In genomic region chr2:220297093-220297492, GRCh38 we compare ENCODE assay signal across 24 cellular contexts.
"Had no signal": no experiment of that assay in that cellular context is flagged by ENCODE, and none has a peak within 500 bp of the region (broad histone marks: within the 10 kb centered on the region; RNA-seq: fewer than 3 reads in every experiment).

No MANE protein-coding gene starts in this region.

- H3K27me3 ChIP-seq: colonic mucosa, esophagus squamous epithelium, gastrocnemius medialis, heart right ventricle, left lung had no signal

- H3K36me3 ChIP-seq: colonic mucosa, esophagus squamous epithelium, gastrocnemius medialis, heart right ventricle, left lung, lower lobe of right lung had no signal

- H3K4me3 ChIP-seq: colonic mucosa, esophagus squamous epithelium, gastrocnemius medialis, heart right ventricle, left lung, lower lobe of right lung had no signal

- H3K9me3 ChIP-seq: colonic mucosa, gastrocnemius medialis, lower lobe of right lung had no signal

- DNase-seq: colonic mucosa; cortex of kidney; effector CD8-positive, alpha-beta T cell; effector memory CD8-positive, alpha-beta T cell; endodermal cell; erythroblast; esophagus squamous epithelium; foreskin fibroblast; foreskin melanocyte; gastrocnemius medialis; glutamatergic neuron; head of caudate nucleus; heart right ventricle; hippocampal formation; left cardiac atrium; left lung; left ventricle myocardium superior; lower lobe of right lung; mesenchymal stem cell; midbrain had no signal

- H3K27ac ChIP-seq: colonic mucosa, epithelial cell of prostate, esophagus squamous epithelium, gastrocnemius medialis, heart right ventricle, left lung, lower lobe of right lung had no signal

- FAIRE-seq: endometrium, islet of Langerhans, keratinocyte had no signal

- H3K4me1 ChIP-seq: colonic mucosa, esophagus squamous epithelium, gastrocnemius medialis, heart right ventricle, left lung, lower lobe of right lung had no signal
